ENCODE assay signal across 1 cellular context in the genomic region with DNA sequence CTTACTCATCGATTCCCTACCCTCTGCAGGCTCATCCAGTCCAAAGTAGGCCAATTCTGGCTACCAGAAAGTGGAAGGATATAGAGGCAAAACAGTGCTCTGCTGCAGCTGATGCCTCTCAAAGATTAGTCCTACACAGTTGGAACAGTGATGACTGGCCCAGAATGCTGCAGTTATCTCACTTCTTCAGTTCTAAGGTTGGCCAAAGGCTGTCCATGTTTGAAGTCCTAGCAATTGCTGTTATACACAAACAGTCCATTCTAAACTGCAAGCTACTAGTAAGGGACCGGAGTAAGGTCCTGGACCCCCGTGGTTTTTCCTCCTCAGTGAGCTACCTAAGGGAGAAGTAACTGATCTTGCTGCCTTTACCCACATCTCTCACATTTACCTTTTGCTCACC.
TF ChIP-seq lines count a peak whose summit lies in the region.

No MANE protein-coding gene starts in this region.

TF ChIP-seq in K562, 482 proteins besides CTCF, POLR2A, EP300 and RAD21 (continued from another document):
- 0 out of 4 replicates have a peak, but pooled peaks of 1 of the 2 experiments have one; percentile 17 for TF ChIP-seq MAZ (CRISPR knock-in tag; conservative IDR thresholded peaks at IDR 0.05 in 1 of 2, IDR thresholded peaks at IDR 0.05 in 1 of 2)
- no peak for TF ChIP-seq YY1 (IDR thresholded peaks at IDR 0.05; ENCODE audit: borderline replicate concordance in 1 of 3, control insufficient read depth in 1 of 3, extremely low read depth in 1 of 3, insufficient read depth in 3 of 3, insufficient read length in 1 of 3, insufficient replicate concordance in 2 of 3, low read depth in 1 of 3, low read length in 2 of 3)
- no peak for TF ChIP-seq FOXK1 (CRISPR knock-in tag; IDR thresholded peaks at IDR 0.05; ENCODE audit: borderline replicate concordance)
- TF ChIP-seq, protein P1, sequence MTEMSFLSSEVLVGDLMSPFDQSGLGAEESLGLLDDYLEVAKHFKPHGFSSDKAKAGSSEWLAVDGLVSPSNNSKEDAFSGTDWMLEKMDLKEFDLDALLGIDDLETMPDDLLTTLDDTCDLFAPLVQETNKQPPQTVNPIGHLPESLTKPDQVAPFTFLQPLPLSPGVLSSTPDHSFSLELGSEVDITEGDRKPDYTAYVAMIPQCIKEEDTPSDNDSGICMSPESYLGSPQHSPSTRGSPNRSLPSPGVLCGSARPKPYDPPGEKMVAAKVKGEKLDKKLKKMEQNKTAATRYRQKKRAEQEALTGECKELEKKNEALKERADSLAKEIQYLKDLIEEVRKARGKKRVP (CRISPR knock-in tag; IDR thresholded peaks at IDR 0.05) = no peak
- TF ChIP-seq, protein P2, sequence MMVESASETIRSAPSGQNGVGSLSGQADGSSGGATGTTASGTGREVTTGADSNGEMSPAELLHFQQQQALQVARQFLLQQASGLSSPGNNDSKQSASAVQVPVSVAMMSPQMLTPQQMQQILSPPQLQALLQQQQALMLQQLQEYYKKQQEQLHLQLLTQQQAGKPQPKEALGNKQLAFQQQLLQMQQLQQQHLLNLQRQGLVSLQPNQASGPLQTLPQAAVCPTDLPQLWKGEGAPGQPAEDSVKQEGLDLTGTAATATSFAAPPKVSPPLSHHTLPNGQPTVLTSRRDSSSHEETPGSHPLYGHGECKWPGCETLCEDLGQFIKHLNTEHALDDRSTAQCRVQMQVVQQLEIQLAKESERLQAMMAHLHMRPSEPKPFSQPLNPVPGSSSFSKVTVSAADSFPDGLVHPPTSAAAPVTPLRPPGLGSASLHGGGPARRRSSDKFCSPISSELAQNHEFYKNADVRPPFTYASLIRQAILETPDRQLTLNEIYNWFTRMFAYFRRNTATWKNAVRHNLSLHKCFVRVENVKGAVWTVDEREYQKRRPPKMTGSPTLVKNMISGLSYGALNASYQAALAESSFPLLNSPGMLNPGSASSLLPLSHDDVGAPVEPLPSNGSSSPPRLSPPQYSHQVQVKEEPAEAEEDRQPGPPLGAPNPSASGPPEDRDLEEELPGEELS (CRISPR knock-in tag; IDR thresholded peaks at IDR 0.05; ENCODE audit: borderline replicate concordance) = no peak
- peak; percentile 75; the same call in 1 of the 2 replicates for TF ChIP-seq ZNF583 (CRISPR knock-in tag; IDR thresholded peaks at IDR 0.05)
- no peak for TF ChIP-seq PHF20 (IDR thresholded peaks at IDR 0.05; ENCODE audit: partially characterized antibody)
- no peak for TF ChIP-seq FOSL1 (tag; conservative IDR thresholded peaks at IDR 0.05)
- TF ChIP-seq ZNF431 (CRISPR knock-in tag; IDR thresholded peaks at IDR 0.05) = no peak
- TF ChIP-seq GATAD2A (IDR thresholded peaks at IDR 0.05) = no peak
- TF ChIP-seq STAG1 (CRISPR knock-in tag; IDR thresholded peaks at IDR 0.05; ENCODE audit: borderline replicate concordance) = no peak
- TF ChIP-seq RB1 (IDR thresholded peaks at IDR 0.05; ENCODE audit: low read depth) = no peak
- TF ChIP-seq TCFL5 (CRISPR knock-in tag; conservative IDR thresholded peaks at IDR 0.05) = no peak
- no peak for TF ChIP-seq CBFA2T2 (conservative IDR thresholded peaks at IDR 0.05)
- TF ChIP-seq, protein P3, sequence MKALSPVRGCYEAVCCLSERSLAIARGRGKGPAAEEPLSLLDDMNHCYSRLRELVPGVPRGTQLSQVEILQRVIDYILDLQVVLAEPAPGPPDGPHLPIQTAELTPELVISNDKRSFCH (CRISPR knock-in tag; IDR thresholded peaks at IDR 0.05) = no peak
- TF ChIP-seq, protein P3 (tag; IDR thresholded peaks at IDR 0.05) = no peak
- TF ChIP-seq, protein P4, sequence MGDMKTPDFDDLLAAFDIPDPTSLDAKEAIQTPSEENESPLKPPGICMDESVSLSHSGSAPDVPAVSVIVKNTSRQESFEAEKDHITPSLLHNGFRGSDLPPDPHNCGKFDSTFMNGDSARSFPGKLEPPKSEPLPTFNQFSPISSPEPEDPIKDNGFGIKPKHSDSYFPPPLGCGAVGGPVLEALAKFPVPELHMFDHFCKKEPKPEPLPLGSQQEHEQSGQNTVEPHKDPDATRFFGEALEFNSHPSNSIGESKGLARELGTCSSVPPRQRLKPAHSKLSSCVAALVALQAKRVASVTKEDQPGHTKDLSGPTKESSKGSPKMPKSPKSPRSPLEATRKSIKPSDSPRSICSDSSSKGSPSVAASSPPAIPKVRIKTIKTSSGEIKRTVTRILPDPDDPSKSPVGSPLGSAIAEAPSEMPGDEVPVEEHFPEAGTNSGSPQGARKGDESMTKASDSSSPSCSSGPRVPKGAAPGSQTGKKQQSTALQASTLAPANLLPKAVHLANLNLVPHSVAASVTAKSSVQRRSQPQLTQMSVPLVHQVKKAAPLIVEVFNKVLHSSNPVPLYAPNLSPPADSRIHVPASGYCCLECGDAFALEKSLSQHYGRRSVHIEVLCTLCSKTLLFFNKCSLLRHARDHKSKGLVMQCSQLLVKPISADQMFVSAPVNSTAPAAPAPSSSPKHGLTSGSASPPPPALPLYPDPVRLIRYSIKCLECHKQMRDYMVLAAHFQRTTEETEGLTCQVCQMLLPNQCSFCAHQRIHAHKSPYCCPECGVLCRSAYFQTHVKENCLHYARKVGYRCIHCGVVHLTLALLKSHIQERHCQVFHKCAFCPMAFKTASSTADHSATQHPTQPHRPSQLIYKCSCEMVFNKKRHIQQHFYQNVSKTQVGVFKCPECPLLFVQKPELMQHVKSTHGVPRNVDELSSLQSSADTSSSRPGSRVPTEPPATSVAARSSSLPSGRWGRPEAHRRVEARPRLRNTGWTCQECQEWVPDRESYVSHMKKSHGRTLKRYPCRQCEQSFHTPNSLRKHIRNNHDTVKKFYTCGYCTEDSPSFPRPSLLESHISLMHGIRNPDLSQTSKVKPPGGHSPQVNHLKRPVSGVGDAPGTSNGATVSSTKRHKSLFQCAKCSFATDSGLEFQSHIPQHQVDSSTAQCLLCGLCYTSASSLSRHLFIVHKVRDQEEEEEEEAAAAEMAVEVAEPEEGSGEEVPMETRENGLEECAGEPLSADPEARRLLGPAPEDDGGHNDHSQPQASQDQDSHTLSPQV (IDR thresholded peaks at IDR 0.05) = peak; percentile 78
- TF ChIP-seq CTBP1 (IDR thresholded peaks at IDR 0.05; ENCODE audit: borderline replicate concordance) = no peak
- no peak for TF ChIP-seq SRF (CRISPR knock-in tag; IDR thresholded peaks at IDR 0.05)
- TF ChIP-seq POLR2B (IDR thresholded peaks at IDR 0.05; ENCODE audit: low read depth, partially characterized antibody) = no peak
